ENCODE assay signal across 21 cellular contexts in genomic region chr10:86944031-86944419, GRCh38. TPM values are rescaled to one million over a fixed set of nuclear protein-coding genes. Genes with fewer than 3 reads are reported as not detected.
A peak's percentile ranks its signal among the peaks of the same experiment; 100 is the strongest.
DNase-seq lines count a peak whose midpoint lies in the region; ATAC-seq, FAIRE-seq and TF ChIP-seq lines count a peak whose summit lies in the region.
"Had no signal": no experiment of that assay in that cellular context is flagged by ENCODE, and none has a peak within 500 bp of the region (broad histone marks: within the 10 kb centered on the region; RNA-seq: fewer than 3 reads in every experiment).

No MANE protein-coding gene starts in this region.

- no peak overlapping the region for H3K4me3 Mint-ChIP-seq in osteocyte (ENCODE audit: unreplicated experiment)

- no peaks in the 10 kb centered on the region for H3K9me2 ChIP-seq in PC-9 (ENCODE audit: insufficient read depth)

- no peaks in the 10 kb centered on the region for H3K36me3 ChIP-seq in PC-9 (ENCODE audit: low read depth)

- peaks cover 5% of the 10 kb centered on the region for H3K36me3 Mint-ChIP-seq in osteocyte (ENCODE audit: unreplicated experiment)

- peak overlapping the region; percentile 7 for H3K4me2 ChIP-seq in PC-9

- H2AFZ ChIP-seq in PC-9: no peak overlapping the region

- H3K4me1 ChIP-seq in PC-9 (replicated peaks; ENCODE audit: insufficient read depth): peaks cover 13% of the 10 kb centered on the region

- H3K4me1 Mint-ChIP-seq in osteocyte (ENCODE audit: unreplicated experiment): peaks cover 9% of the 10 kb centered on the region

- CTCF ChIA-PET in PC-9 (lab: Charles Lee): no interaction called here

- H3F3A ChIP-seq in PC-9 (ENCODE audit: insufficient read depth, low read depth): no peaks in the 10 kb centered on the region

- FAIRE-seq in HTR-8/SVneo (lab: Jason Lieb, UNC): peak; percentile 55
- FAIRE-seq: D721Med, GM12892, RCC 7860 had no signal

- intact Hi-C loops in PC-9 (cut with micrococcal nuclease; ENCODE audit: unreplicated experiment): no loop called here

- H4K20me1 ChIP-seq in PC-9 (ENCODE audit: insufficient read depth): no peaks in the 10 kb centered on the region

- POLR2A ChIA-PET in PC-9 (lab: Charles Lee; ENCODE audit: unreplicated experiment): no interaction called here

- H3K9me3 ChIP-seq in PC-9 (ENCODE audit: insufficient read depth, low read depth): no peaks in the 10 kb centered on the region

- no peak overlapping the region for H3K4me3 ChIP-seq in PC-9

- TF ChIP-seq CTCF in PC-9 (conservative IDR thresholded peaks at IDR 0.05) (no peak), osteocyte (IDR thresholded peaks at IDR 0.05) (no peak)

- ATAC-seq in HG03039 (IDR thresholded peaks at IDR 0.05; ENCODE audit: unreplicated experiment): no peak
- ATAC-seq: HCT116 had no signal

- no peaks in the 10 kb centered on the region for H3K9me3 Mint-ChIP-seq in osteocyte (ENCODE audit: unreplicated experiment)

- no TSS peak for BruUV-seq in PC-9 (replicated peaks; lab: Mats Ljungman, UMichigan)

- H3K27me3 ChIP-seq in PC-9 (ENCODE audit: insufficient read depth, low read depth): no peaks in the 10 kb centered on the region

- no peak overlapping the region for H3K27ac ChIP-seq in PC-9
- peak overlapping the region; percentile 14 for H3K27ac ChIP-seq in epithelial cell of prostate
- H3K27ac ChIP-seq: C4-2B had no signal

- H3K27me3 Mint-ChIP-seq in osteocyte (ENCODE audit: unreplicated experiment): peaks cover 17% of the 10 kb centered on the region

- no peaks in the 10 kb centered on the region for H3K79me2 ChIP-seq in PC-9 (ENCODE audit: low read depth)

- DNase-seq in HTR-8/SVneo (ENCODE audit: insufficient read length, low spot score) (no peak), PC-9 (no peak), epithelial cell of prostate (ENCODE audit: low read depth, low spot score) (no peak), osteocyte (ENCODE audit: extremely low spot score, unreplicated experiment) (peak; percentile 73), GOT3 (lab: John Stamatoyannopoulos, UW) (no peak), NCI-H69 (lab: John Stamatoyannopoulos, UW) (no peak)
- DNase-seq: ACHN, DMS79, MM.1S, NCI-H1092, NCI-H146, NCI-H2029 treated with DMSO at 0.1 percent for 48 hours, NCI-H2171, NCI-H526, Right ventricle myocardium superior had no signal

- H3K27ac Mint-ChIP-seq in osteocyte (ENCODE audit: unreplicated experiment): no peak overlapping the region

RNA-seq across cellular contexts. Expression of gene MMRN2, which starts 13.4 kb away (rescaled TPM):
- total RNA-seq in PC-9 (2021): 12.1 and 13.4 TPM in 2 replicates
- 0.57 TPM in 1 of 2 replicates, not detected in the other for total RNA-seq in osteocyte

RNA-seq across cellular contexts. Expression of gene SNCG, which starts 14.4 kb away (rescaled TPM):
- total RNA-seq in PC-9 (2021) (99.4 and 144 TPM in 2 replicates), osteocyte (0.73 TPM in 1 of 2 replicates, not detected in the other)

RNA-seq across cellular contexts. Expression of gene ADIRF, which starts 24.3 kb away (rescaled TPM):
- total RNA-seq in PC-9 (2021) (51.0 and 72.8 TPM in 2 replicates), osteocyte (not detected in 2 replicates)

Comparison
In these comparisons a context has a peak if more than half of its experiments do, and no peak if none do; other contexts are left out.
1. RNA of gene SNCG, which starts 14.4 kb away (total RNA-seq): 99.4 to 144 TPM in PC-9; 0.73 TPM in osteocyte; every median in the first group is over 10 times any median in the second.
2. RNA of gene ADIRF, which starts 24.3 kb away (total RNA-seq): 51.0 to 72.8 TPM in PC-9; not detected in osteocyte; every median in the first group is over 10 times any median in the second.